ENCODE assay signal across 8 cellular contexts in genomic region chr11:78574386-78575381, GRCh38. TPM values are rescaled to one million over a fixed set of nuclear protein-coding genes. Genes with fewer than 3 reads are reported as not detected.
A peak's percentile ranks its signal among the peaks of the same experiment; 100 is the strongest.
DNase-seq lines count a peak whose midpoint lies in the region; ATAC-seq and TF ChIP-seq lines count a peak whose summit lies in the region.

NARS2 (minus strand) TSS chr11:78574864; CDS start chr11:78574488, 376 bp downstream.

- H3K27ac ChIP-seq in colonic mucosa, result peak within 1 kb of the TSS; percentile 87
- H3K27ac ChIP-seq in layer of hippocampus (ENCODE audit: low read depth, low read length), result peak within 1 kb of the TSS; percentile 79

- intact Hi-C loops in colonic mucosa (cut with DNase I), result no loop called here

- H3K9me3 ChIP-seq in BE2C (no peaks in the 10 kb centered on the region), colonic mucosa (no peaks in the 10 kb centered on the region)

- ATAC-seq in HG03460 (IDR thresholded peaks at IDR 0.05; ENCODE audit: unreplicated experiment), result peak; percentile 95

- DNase-seq in BE2C, result peak; percentile 99
- peak; percentile 80 for DNase-seq in GM19240 (ENCODE audit: insufficient read length, low spot score)
- DNase-seq in NCI-H526 (lab: John Stamatoyannopoulos, UW), result peak; percentile 96 to 99
- peak; percentile 99 for DNase-seq in activated CD4-positive, alpha-beta T cell treated with anti-CD3 and anti-CD28 coated beads for 48 hours
- DNase-seq in colonic mucosa, result peak; percentile 99
- peak; percentile 98 to 99 for DNase-seq in stimulated activated CD4-positive, alpha-beta T cell treated with anti-CD3 and anti-CD28 coated beads, Interleukin-1b, Interleukin-23, amount 100 ng/mL, for 4 hours (ENCODE audit: low read depth in 2 of 2)

- H3K27me3 ChIP-seq in BE2C, result no peaks in the 10 kb centered on the region
- H3K27me3 ChIP-seq in colonic mucosa, result no peaks in the 10 kb centered on the region
- no peaks in the 10 kb centered on the region for H3K27me3 ChIP-seq in layer of hippocampus (ENCODE audit: control insufficient read depth, insufficient read depth, low read length)

- H3K4me1 ChIP-seq in BE2C (no peaks in the 10 kb centered on the region), colonic mucosa (no peaks in the 10 kb centered on the region)

- peak within 1 kb of the TSS; percentile 80 for H3K4me3 ChIP-seq in BE2C (ENCODE audit: low read depth, low read length)
- peak within 1 kb of the TSS; percentile 97 for H3K4me3 ChIP-seq in colonic mucosa

- H3K36me3 ChIP-seq in BE2C, result peaks cover 14% of the 10 kb centered on the region
- no peaks in the 10 kb centered on the region for H3K36me3 ChIP-seq in colonic mucosa

- peak within 1 kb of the TSS; percentile 91 to 93 for H3K9ac ChIP-seq in colonic mucosa (ENCODE audit: low read depth in 2 of 2, low read length in 2 of 2)

- TF ChIP-seq CTCF in BE2C (IDR thresholded peaks at IDR 0.05; ENCODE audit: low read depth, low read length) (no peak), colonic mucosa (IDR thresholded peaks at IDR 0.05) (no peak)

RNA-seq across cellular contexts. Expression of gene NARS2, which starts in this region (rescaled TPM):
- polyA plus RNA-seq in BE2C (2012; ENCODE audit: insufficient read depth, insufficient read length, low read depth), result 27.6 TPM
- 10 to 100 TPM; 15.0 to 23.7 TPM for total RNA-seq in colonic mucosa

Comparison
In these comparisons a context has a peak if more than half of its experiments do, and no peak if none do; other contexts are left out.
1. Peak in every context shown above with its lines: DNase-seq, ATAC-seq, H3K4me3 ChIP-seq and H3K27ac ChIP-seq.